Comparison of ENCODE assay signal across 9 cellular contexts in the genomic region with DNA sequence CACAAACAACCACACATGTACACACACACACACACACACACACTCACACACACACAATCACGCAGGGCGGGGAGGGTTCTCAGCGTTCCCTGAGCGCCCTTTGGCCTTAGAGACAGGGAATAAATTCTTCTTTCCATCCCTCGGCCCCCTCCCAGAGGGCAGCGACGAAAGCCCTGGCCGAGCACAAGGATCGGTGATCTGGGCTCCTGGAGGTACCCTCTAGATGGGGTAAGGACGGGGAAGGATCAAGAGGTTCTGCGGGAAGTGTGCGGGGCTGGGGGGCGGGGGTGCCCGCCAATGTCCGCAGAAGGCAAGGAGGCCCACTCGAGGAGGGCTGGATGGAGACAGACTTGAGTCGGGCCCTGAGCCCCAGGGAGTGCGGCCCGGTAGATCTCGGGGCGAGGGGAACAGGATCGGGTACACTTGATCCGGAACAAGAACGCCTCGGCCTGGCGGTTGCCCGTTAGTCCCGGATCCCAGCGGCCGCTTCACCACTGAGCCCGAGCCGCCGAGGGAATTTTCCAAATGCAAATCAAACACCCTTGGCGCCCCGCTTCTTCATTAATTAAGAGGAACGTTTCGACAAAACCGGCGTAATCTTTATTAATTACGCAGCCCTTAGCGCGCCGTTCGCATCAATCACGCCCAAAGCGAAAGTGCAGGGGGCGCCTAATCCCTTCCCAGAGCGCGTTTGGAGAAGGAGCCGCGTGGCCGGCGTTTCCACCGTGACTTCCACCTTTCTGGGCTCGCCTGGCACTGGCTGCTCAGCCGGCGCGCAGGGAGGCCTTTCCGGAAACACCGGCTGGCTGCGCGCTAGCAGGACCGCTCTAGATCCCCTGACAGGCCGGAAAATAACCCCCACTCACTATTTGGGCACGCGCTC. TPM values are rescaled to one million over a fixed set of nuclear protein-coding genes. Genes with fewer than 3 reads are reported as not detected.
DNase-seq lines count a peak whose midpoint lies in the region; ATAC-seq and TF ChIP-seq lines count a peak whose summit lies in the region.
"Had no signal": no experiment of that assay in that cellular context is flagged by ENCODE, and none has a peak within 500 bp of the region (broad histone marks: within the 10 kb centered on the region; RNA-seq: fewer than 3 reads in every experiment).

No MANE protein-coding gene starts in this region.

- TF ChIP-seq CTCF in AG04450 (IDR thresholded peaks at IDR 0.05; ENCODE audit: low read depth, low read length) (no peak), fibroblast of lung (conservative IDR thresholded peaks at IDR 0.05 in 1 of 2, IDR thresholded peaks at IDR 0.05 in 1 of 2; ENCODE audit: low read depth in 1 of 2, low read length in 2 of 2) (no peak), ovary (IDR thresholded peaks at IDR 0.05) (no peak)

- no peaks in the 10 kb centered on the region for H3K79me2 ChIP-seq in fibroblast of lung (ENCODE audit: control insufficient read depth, insufficient read depth, low read length)

- peaks cover 22% of the 10 kb centered on the region; the same call in 1 of the 2 replicates for H3K9me3 ChIP-seq in AG04450 (ENCODE audit: control insufficient read depth, insufficient read depth, low read length)
- 0 out of 2 replicates have a peak, but pooled peaks cover 5% of the 10 kb centered on the region for H3K9me3 ChIP-seq in SJCRH30 (replicated peaks)
- no peaks in the 10 kb centered on the region for H3K9me3 ChIP-seq in fibroblast of lung (ENCODE audit: control insufficient read depth, insufficient read depth, low read depth, low read length)
- no peaks in the 10 kb centered on the region for H3K9me3 ChIP-seq in ovary

- CTCF ChIA-PET in AG04450 (lab: Charles Lee) = no interaction called here

- WGBS in ovary, 3 donors = 1 to 2% (median 2%) methylated on average over 56 to 66 of the region's 66 CpGs

- no peak overlapping the region for H3K9ac ChIP-seq in fibroblast of lung (ENCODE audit: insufficient read depth, low read length)

- ATAC-seq in GM18907 (IDR thresholded peaks at IDR 0.05; ENCODE audit: unreplicated experiment) = peak; percentile 37
- no peak for ATAC-seq in HG03442 (IDR thresholded peaks at IDR 0.05; ENCODE audit: unreplicated experiment)
- no peak for ATAC-seq in HG03025 (IDR thresholded peaks at IDR 0.05; ENCODE audit: low FRiP score, unreplicated experiment)

- POLR2A ChIA-PET in AG04450 (lab: Yijun Ruan, JAX) = no interaction called here

- H3K36me3 ChIP-seq in SJCRH30 (no peaks in the 10 kb centered on the region), fibroblast of lung (ENCODE audit: control insufficient read depth, insufficient read depth, low read length) (no peaks in the 10 kb centered on the region), ovary (no peaks in the 10 kb centered on the region)

- H3K4me3 ChIP-seq in AG04450 (ENCODE audit: low read depth, low read length) (peak overlapping the region; percentile 55), SJCRH30 (peak overlapping the region; percentile 20), fibroblast of lung (replicated peaks in 1 of 4; ENCODE audit: control extremely low read depth in 1 of 4, insufficient read depth in 1 of 4, low read depth in 3 of 4, low read length in 4 of 4) (peak overlapping the region; percentile 33 to 61 (median 47)), ovary (peak overlapping the region; percentile 41)

- no peak for TF ChIP-seq EP300 in ovary (IDR thresholded peaks at IDR 0.05)

- H3K27me3 ChIP-seq in AG04450 (ENCODE audit: control insufficient read depth, insufficient read depth, low read length) = peaks cover 96% of the 10 kb centered on the region
- H3K27me3 ChIP-seq in SJCRH30 = no peaks in the 10 kb centered on the region
- peaks cover 85% of the 10 kb centered on the region for H3K27me3 ChIP-seq in fibroblast of lung (ENCODE audit: control insufficient read depth, insufficient read depth, low read length)
- H3K27me3 ChIP-seq in ovary = peaks cover 6% of the 10 kb centered on the region

- no peak for TF ChIP-seq POLR2A in ovary (IDR thresholded peaks at IDR 0.05)

- intact Hi-C loops in ovary (cut with DNase I) = no loop called here

- H3K4me1 ChIP-seq in SJCRH30 (peaks cover 11% of the 10 kb centered on the region), fibroblast of lung (ENCODE audit: control insufficient read depth, extremely low read depth, insufficient read depth, low read length) (peaks cover 4% of the 10 kb centered on the region), ovary (ENCODE audit: insufficient read depth) (peaks cover 2% of the 10 kb centered on the region)

- no peaks in the 10 kb centered on the region for H4K20me1 ChIP-seq in fibroblast of lung (ENCODE audit: control insufficient read depth, extremely low read depth, insufficient read depth, low read length)

- no peak for DNase-seq in AG04450 (ENCODE audit: low read depth, low spot score)
- no peak for DNase-seq in SJCRH30
- peak in 1 of 2 donors; percentile 33 for DNase-seq in fibroblast of lung (ENCODE audit: low read depth in 2 of 2)
- DNase-seq in ovary = peak in 1 of 5 donors; percentile 42
- DNase-seq in mucosa of gallbladder (ENCODE audit: low spot score) = no peak

- H3K4me2 ChIP-seq in fibroblast of lung (ENCODE audit: extremely low read depth, insufficient read depth, low read length) = peak overlapping the region; percentile 56

- no peak overlapping the region for H2AFZ ChIP-seq in fibroblast of lung (ENCODE audit: low read length)

- H3K27ac ChIP-seq in AG04450 (ENCODE audit: low read depth, low read length) (no peak overlapping the region), SJCRH30 (peak overlapping the region; percentile 29), fibroblast of lung (ENCODE audit: insufficient read depth, low read length) (no peak overlapping the region), ovary (no peak overlapping the region)

RNA-seq across cellular contexts. Expression of gene PAX3, which starts 7.0 kb away (rescaled TPM):
- not detected in 2 replicates for polyA plus RNA-seq in AG04450 (2011; rRNA removed)
- polyA minus RNA-seq in AG04450 (2011; rRNA and poly(A)+ RNA removed) = 0.14 TPM in 1 of 2 replicates, not detected in the other
- total RNA-seq in SJCRH30 (2014; rRNA removed; shearing (Covaris generic)) = 116 and 117 TPM in 2 replicates
- total RNA-seq in fibroblast of lung = not detected in 2 replicates
- not detected in 2 replicates for polyA plus RNA-seq in fibroblast of lung
- polyA plus RNA-seq in fibroblast of lung (2012) = not detected in 2 replicates
- polyA minus RNA-seq in fibroblast of lung (ENCODE audit: low replicate concordance) = not detected in 2 replicates
- not detected for total RNA-seq in ovary
- not detected for polyA plus RNA-seq in ovary
- total RNA-seq in mucosa of gallbladder = not detected
- total RNA-seq: glomerular endothelial cell had no signal

Comparison
In these comparisons a context has a peak if more than half of its experiments do, and no peak if none do; other contexts are left out.
1. RNA of gene PAX3, which starts 7.0 kb away (total RNA-seq): 116 to 117 TPM in SJCRH30; not detected in fibroblast of lung, not detected in ovary and not detected in mucosa of gallbladder (single experiment); every median in the first group is over 100 times any median in the second.
2. Peak in every context shown above with its lines, with median percentiles within 50 percentile points of each other: H3K4me3 ChIP-seq.